Comparison of ENCODE assay signal across 9 cellular contexts in genomic region chr11:108853864-108854263, GRCh38.
DNase-seq lines count a peak whose midpoint lies in the region; ATAC-seq and TF ChIP-seq lines count a peak whose summit lies in the region.
"Had no signal": no experiment of that assay in that cellular context is flagged by ENCODE, and none has a peak within 500 bp of the region (broad histone marks: within the 10 kb centered on the region; RNA-seq: fewer than 3 reads in every experiment).

No MANE protein-coding gene starts in this region.

- H3K36me3 Mint-ChIP-seq in naive B cell = no peaks in the 10 kb centered on the region

- H3K27ac Mint-ChIP-seq in naive B cell = peak overlapping the region; percentile 91 to 99 (median 96)

- H3K4me3 Mint-ChIP-seq in naive B cell = peak overlapping the region; percentile 79 to 91 (median 84)

- no peak for TF ChIP-seq POLR2A in breast epithelium (IDR thresholded peaks at IDR 0.05)

- intact Hi-C loops in breast epithelium (cut with DNase I; ENCODE audit: low total_unique reads) = no loop called here

- H3K4me1 ChIP-seq in breast epithelium = no peaks in the 10 kb centered on the region

- H3K36me3 ChIP-seq in breast epithelium = peaks cover 5% of the 10 kb centered on the region
- no peaks in the 10 kb centered on the region for H3K36me3 ChIP-seq in brain microvascular endothelial cell (replicated peaks)

- H3K9me3 Mint-ChIP-seq in naive B cell = no peaks in the 10 kb centered on the region

- no peaks in the 10 kb centered on the region for H3K9me3 ChIP-seq in breast epithelium

- no peak overlapping the region for H3K4me3 ChIP-seq in breast epithelium
- H3K4me3 ChIP-seq in brain microvascular endothelial cell (ENCODE audit: low read depth, low read length) = no peak overlapping the region

- H3K27ac ChIP-seq in breast epithelium = peak overlapping the region in 1 of 2 donors; percentile 19
- no peak overlapping the region for H3K27ac ChIP-seq in brain microvascular endothelial cell

- H3K27me3 Mint-ChIP-seq in naive B cell = no peaks in the 10 kb centered on the region

- in situ Hi-C loops in T47D (cut with HindIII; ENCODE audit: low pct_unique_long_range_greater_than_20kb, low sequenced_read_pairs) (no loop called here), brain microvascular endothelial cell (cut with HindIII; ENCODE audit: low pct_ligation_motif_present, low sequenced_read_pairs) (no loop called here)

- peaks cover 13 to 26% (median 23%) of the 10 kb centered on the region in 3 donors for H3K4me1 Mint-ChIP-seq in naive B cell

- DNase-seq in T47D (ENCODE audit: low read depth in 1 of 2, low spot score in 1 of 2) (peak; percentile 29 to 52), breast epithelium (ENCODE audit: low spot score in 2 of 2) (no peak), brain microvascular endothelial cell (peak; percentile 12), naive B cell (no peak), COLO668 (lab: John Stamatoyannopoulos, UW; ENCODE audit: unreplicated experiment) (no peak), SIG-M5 treated with dmso at 0.1 percent for 504 hours (lab: John Stamatoyannopoulos, UW; ENCODE audit: unreplicated experiment) (no peak)
- no peak for DNase-seq in stimulated activated CD4-positive, alpha-beta T cell treated with anti-CD3 and anti-CD28 coated beads, Interleukin-1b, Interleukin-23, amount 100 ng/mL, for 48 hours
- DNase-seq: DND-41 had no signal

- H3K27me3 ChIP-seq in breast epithelium (no peaks in the 10 kb centered on the region), brain microvascular endothelial cell (replicated peaks) (no peaks in the 10 kb centered on the region)

- ATAC-seq in HG03196 (IDR thresholded peaks at IDR 0.05; ENCODE audit: unreplicated experiment) = peak; percentile 55
- peak; percentile 38 to 43 for ATAC-seq in naive B cell (ENCODE audit: low read depth in 2 of 2)

- no peak for TF ChIP-seq CTCF in breast epithelium (IDR thresholded peaks at IDR 0.05)
- no peak for TF ChIP-seq CTCF in brain microvascular endothelial cell (IDR thresholded peaks at IDR 0.05; ENCODE audit: low read depth, low read length, missing control alignments)

Comparison
In these comparisons a context has a peak if more than half of its experiments do, and no peak if none do; other contexts are left out.
1. DNase-seq: peak in T47D (2 of 2) and brain microvascular endothelial cell (single experiment); none in breast epithelium (0 of 2), naive B cell (single experiment), stimulated activated CD4-positive, alpha-beta T cell treated with anti-CD3 and anti-CD28 coated beads, Interleukin-1b, Interleukin-23, amount 100 ng/mL, for 48 hours (single experiment), COLO668 (single experiment) and SIG-M5 treated with dmso at 0.1 percent for 504 hours (single experiment).